Comparison of ENCODE assay signal across 17 cellular contexts in the genomic region with DNA sequence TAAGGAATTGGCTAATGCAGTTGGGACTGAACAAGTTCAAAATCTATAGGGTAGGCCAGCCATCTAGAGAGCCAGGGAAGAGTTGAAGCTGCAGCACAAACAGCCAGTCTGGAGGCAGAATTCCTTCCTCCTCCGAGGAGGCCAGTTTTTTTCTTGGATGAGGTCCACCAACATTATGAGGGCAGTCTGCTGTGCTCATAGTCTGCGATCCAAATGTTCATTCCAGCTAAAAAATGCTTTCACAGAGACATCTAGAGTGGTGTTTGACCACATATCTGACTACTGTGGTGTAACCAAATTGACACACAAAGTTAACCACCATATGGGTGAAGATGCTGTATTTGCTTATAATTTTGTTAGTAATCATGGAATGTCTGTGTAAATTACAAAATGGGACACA.
DNase-seq lines count a peak whose midpoint lies in the region; ATAC-seq and TF ChIP-seq lines count a peak whose summit lies in the region.
"Had no signal": no experiment of that assay in that cellular context is flagged by ENCODE, and none has a peak within 500 bp of the region (broad histone marks: within the 10 kb centered on the region; RNA-seq: fewer than 3 reads in every experiment).

No MANE protein-coding gene starts in this region.

- no peak overlapping the region for H2AFZ ChIP-seq in osteoblast (ENCODE audit: low read length)
- H2AFZ ChIP-seq: PC-9 had no signal

- H3K4me3 ChIP-seq in SJCRH30 = peak overlapping the region; percentile 12
- no peak overlapping the region for H3K4me3 ChIP-seq in osteoblast (ENCODE audit: insufficient read depth, low read length)
- H3K4me3 ChIP-seq: PC-9, psoas muscle had no signal

- H3K4me1 ChIP-seq in SJCRH30 (peaks cover 37% of the 10 kb centered on the region), osteoblast (ENCODE audit: insufficient read depth, low read length) (peaks cover 31% of the 10 kb centered on the region)
- H3K4me1 ChIP-seq: psoas muscle had no signal

- no peaks in the 10 kb centered on the region for H3K27me3 ChIP-seq in SJCRH30
- no peaks in the 10 kb centered on the region for H3K27me3 ChIP-seq in osteoblast (ENCODE audit: insufficient read depth, low read length)

- H3K27ac ChIP-seq in SJCRH30 (peak overlapping the region; percentile 79), osteoblast (ENCODE audit: low read depth, low read length) (peak overlapping the region; percentile 65)
- H3K27ac ChIP-seq: PC-9, psoas muscle had no signal

- no peaks in the 10 kb centered on the region for H4K20me1 ChIP-seq in osteoblast (ENCODE audit: insufficient read depth, low read length)

- H3K4me2 ChIP-seq in osteoblast (ENCODE audit: insufficient read depth, low read length) = peak overlapping the region; percentile 32
- H3K4me2 ChIP-seq: PC-9 had no signal

- no peaks in the 10 kb centered on the region for H3K9me3 ChIP-seq in SJCRH30 (replicated peaks)
- H3K9me3 ChIP-seq in osteoblast (ENCODE audit: low read depth, low read length) = no peaks in the 10 kb centered on the region
- H3K9me3 ChIP-seq: psoas muscle had no signal

- DNase-seq in EL = peak; percentile 77
- peak; percentile 46 to 72 for DNase-seq in SJCRH30
- peak; percentile 93 for DNase-seq in fibroblast of peridontal ligament (ENCODE audit: extremely low read depth)
- DNase-seq in osteoblast (ENCODE audit: insufficient read length, low spot score, missing footprints) = peak; percentile 66
- no peak for DNase-seq in SHP77 treated with DMSO at 0.1 percent for 48 hours (lab: John Stamatoyannopoulos, UW)
- DNase-seq in activated naive CD4-positive, alpha-beta T cell treated with anti-CD3 and anti-CD28 coated beads, Interleukin-2, amount 50 U/mL, for 72 hours (ENCODE audit: low spot score in 2 of 2) = no peak
- DNase-seq in GM10266 (ENCODE audit: extremely low spot score) = no peak
- DNase-seq: activated CD8-positive, alpha-beta memory T cell treated with anti-CD3 and anti-CD28 coated beads, Interleukin-2, amount 10 ng/mL, durations not matched to agents 7 days and 5 days; activated naive CD4-positive, alpha-beta T cell treated with Interleukin-2 at 50 U/mL for 16 hours; CD4-positive, alpha-beta memory T cell; islet precursor cell; Kasumi-1; NCI-H1930; NCI-H69; PC-9; psoas muscle had no signal

- TF ChIP-seq CTCF in osteoblast (IDR thresholded peaks at IDR 0.05; ENCODE audit: extremely low read depth, low read depth, low read length) (no peak), GM10266 (IDR thresholded peaks at IDR 0.05; ENCODE audit: control insufficient read depth, insufficient read depth, low read depth, missing control alignments) (no peak)

- peaks cover 0 to 6% of the 10 kb centered on the region in 2 donors for H3K36me3 Mint-ChIP-seq in activated naive CD4-positive, alpha-beta T cell treated with anti-CD3 and anti-CD28 coated beads, Interleukin-2, amount 50 U/mL, for 72 hours

- H3K36me3 ChIP-seq in SJCRH30 (peaks cover 15% of the 10 kb centered on the region), osteoblast (ENCODE audit: insufficient read depth, low read length) (peaks cover 28% of the 10 kb centered on the region)

- no peak overlapping the region for H3K27ac Mint-ChIP-seq in activated naive CD4-positive, alpha-beta T cell treated with anti-CD3 and anti-CD28 coated beads, Interleukin-2, amount 50 U/mL, for 72 hours
- H3K27ac Mint-ChIP-seq: activated CD8-positive, alpha-beta memory T cell treated with anti-CD3 and anti-CD28 coated beads, Interleukin-2, amount 10 ng/mL, durations not matched to agents 7 days and 5 days; CD4-positive, alpha-beta memory T cell had no signal

- no peaks in the 10 kb centered on the region for H3K9me3 Mint-ChIP-seq in activated naive CD4-positive, alpha-beta T cell treated with anti-CD3 and anti-CD28 coated beads, Interleukin-2, amount 50 U/mL, for 72 hours
- H3K9me3 Mint-ChIP-seq: CD4-positive, alpha-beta memory T cell had no signal

- ATAC-seq in activated naive CD4-positive, alpha-beta T cell treated with anti-CD3 and anti-CD28 coated beads, Interleukin-2, amount 50 U/mL, for 72 hours = no peak
- ATAC-seq in GM18870 (IDR thresholded peaks at IDR 0.05; ENCODE audit: unreplicated experiment) = no peak
- ATAC-seq: activated CD8-positive, alpha-beta memory T cell treated with anti-CD3 and anti-CD28 coated beads, Interleukin-2, amount 10 ng/mL, durations not matched to agents 7 days and 5 days; psoas muscle had no signal

- peaks cover 49% of the 10 kb centered on the region for H3K79me2 ChIP-seq in osteoblast (ENCODE audit: insufficient read depth, low read length)

Comparison
In these comparisons a context has a peak if more than half of its experiments do, and no peak if none do; other contexts are left out.
1. DNase-seq: peak in EL (single experiment), SJCRH30 (2 of 2), fibroblast of peridontal ligament (single experiment) and osteoblast (single experiment); none in SHP77 treated with DMSO at 0.1 percent for 48 hours (single experiment), activated naive CD4-positive, alpha-beta T cell treated with anti-CD3 and anti-CD28 coated beads, Interleukin-2, amount 50 U/mL, for 72 hours (0 of 2) and GM10266 (single experiment).